In genomic region chr11:13311570-13311969, GRCh38 we compare ENCODE assay signal across 19 cellular contexts. TPM values are rescaled to one million over a fixed set of nuclear protein-coding genes. Genes with fewer than 3 reads are reported as not detected.
A peak's percentile ranks its signal among the peaks of the same experiment; 100 is the strongest.
DNase-seq lines count a peak whose midpoint lies in the region; ATAC-seq and TF ChIP-seq lines count a peak whose summit lies in the region.
"Had no signal": no experiment of that assay in that cellular context is flagged by ENCODE, and none has a peak within 500 bp of the region (broad histone marks: within the 10 kb centered on the region; RNA-seq: fewer than 3 reads in every experiment).

No MANE protein-coding gene starts in this region.

- no peaks in the 10 kb centered on the region for H3K27me3 Mint-ChIP-seq in activated T-helper 17 cell treated with anti-CD3 and anti-CD28 coated beads, Interleukin-2, amount 50 U/mL, for 72 hours
- H3K27me3 Mint-ChIP-seq: CD4-positive, alpha-beta memory T cell had no signal

- H3K27ac Mint-ChIP-seq in activated T-helper 17 cell treated with anti-CD3 and anti-CD28 coated beads, Interleukin-2, amount 50 U/mL, for 72 hours = peak overlapping the region; percentile 48

- peak; percentile 5 for DNase-seq in OCI-M1 (lab: John Stamatoyannopoulos, UW)
- no peak for DNase-seq in smooth muscle cell (lab: John Stamatoyannopoulos, UW; ENCODE audit: unreplicated experiment)
- DNase-seq in NCI-H446 treated with DMSO at 0.1 percent for 48 hours (lab: John Stamatoyannopoulos, UW) = no peak
- DNase-seq in HAP-1 (ENCODE audit: low spot score in 2 of 2) = no peak
- no peak for DNase-seq in ovary
- DNase-seq: C1 segment of cervical spinal cord; CD4-positive, alpha-beta memory T cell; DND-41; KBM-7; MG63; NCI-H2029; NCI-H510A; NCI-H69; SIG-M5; SK-N-SH; SW 1271 had no signal

- H3K4me3 ChIP-seq in smooth muscle cell = no peak overlapping the region
- H3K4me3 ChIP-seq in HAP-1 = no peak overlapping the region
- no peak overlapping the region for H3K4me3 ChIP-seq in ovary
- H3K4me3 ChIP-seq: MG63 had no signal

- H3K27me3 ChIP-seq in smooth muscle cell (ENCODE audit: low read depth) (no peaks in the 10 kb centered on the region), HAP-1 (ENCODE audit: low read depth) (no peaks in the 10 kb centered on the region), ovary (no peaks in the 10 kb centered on the region)
- H3K27me3 ChIP-seq: MG63 had no signal

- in situ Hi-C loops in HAP-1 (cut with MboI; ENCODE audit: low sequenced_read_pairs) = no loop called here

- intact Hi-C loops in ovary (cut with DNase I) = no loop called here

- no peak overlapping the region for H3K9ac ChIP-seq in smooth muscle cell (ENCODE audit: low read depth)
- H3K9ac ChIP-seq: SK-N-SH had no signal

- no peaks in the 10 kb centered on the region for H3K36me3 ChIP-seq in smooth muscle cell (ENCODE audit: low read depth)
- no peaks in the 10 kb centered on the region for H3K36me3 ChIP-seq in HAP-1 (replicated peaks)
- H3K36me3 ChIP-seq in ovary = no peaks in the 10 kb centered on the region
- H3K36me3 ChIP-seq: MG63 had no signal

- H3K4me1 ChIP-seq in smooth muscle cell (ENCODE audit: low read depth) (peaks cover 12% of the 10 kb centered on the region), HAP-1 (no peaks in the 10 kb centered on the region), ovary (ENCODE audit: insufficient read depth) (peaks cover 24% of the 10 kb centered on the region)

- no peak for TF ChIP-seq CTCF in smooth muscle cell (IDR thresholded peaks at IDR 0.05; ENCODE audit: borderline replicate concordance, insufficient read depth, poor library complexity, severe bottlenecking)
- TF ChIP-seq CTCF in ovary (IDR thresholded peaks at IDR 0.05) = no peak

- 97% methylated on average over 3 of the region's 3 CpGs for WGBS in smooth muscle cell (ENCODE audit: low lambda C conversion rate)
- 84 to 93% (median 90%) methylated on average over 3 of the region's 3 CpGs for WGBS in ovary, 3 donors

- peak overlapping the region; percentile 38 for H3K27ac ChIP-seq in smooth muscle cell (ENCODE audit: low read depth)
- no peak overlapping the region for H3K27ac ChIP-seq in ovary

- no peak for ATAC-seq in activated T-helper 17 cell treated with anti-CD3 and anti-CD28 coated beads, Interleukin-2, amount 50 U/mL, for 72 hours (replicated peaks)
- peak; percentile 82 for ATAC-seq in esophagus mucosa
- ATAC-seq: Panc1 had no signal

- H4K20me1 ChIP-seq in smooth muscle cell (ENCODE audit: low read depth) = peaks cover 37% of the 10 kb centered on the region

- H3K4me3 Mint-ChIP-seq in activated T-helper 17 cell treated with anti-CD3 and anti-CD28 coated beads, Interleukin-2, amount 50 U/mL, for 72 hours = no peak overlapping the region

- H3F3A ChIP-seq in smooth muscle cell (ENCODE audit: low read depth) = peaks cover 3% of the 10 kb centered on the region

- TF ChIP-seq EP300 in ovary (IDR thresholded peaks at IDR 0.05) = no peak

- H3K4me1 Mint-ChIP-seq in activated T-helper 17 cell treated with anti-CD3 and anti-CD28 coated beads, Interleukin-2, amount 50 U/mL, for 72 hours = peaks cover 60% of the 10 kb centered on the region

- H3K79me2 ChIP-seq in smooth muscle cell (ENCODE audit: low read depth) = peaks cover 25% of the 10 kb centered on the region

- no peaks in the 10 kb centered on the region for H3K9me3 Mint-ChIP-seq in activated T-helper 17 cell treated with anti-CD3 and anti-CD28 coated beads, Interleukin-2, amount 50 U/mL, for 72 hours
- H3K9me3 Mint-ChIP-seq: CD4-positive, alpha-beta memory T cell had no signal

- H3K36me3 Mint-ChIP-seq in activated T-helper 17 cell treated with anti-CD3 and anti-CD28 coated beads, Interleukin-2, amount 50 U/mL, for 72 hours (ENCODE audit: low read depth) = no peaks in the 10 kb centered on the region

- no peak overlapping the region for H2AFZ ChIP-seq in smooth muscle cell (ENCODE audit: low read depth)

- H3K4me2 ChIP-seq in smooth muscle cell = no peak overlapping the region
- H3K4me2 ChIP-seq: SK-N-SH had no signal

- no peak for TF ChIP-seq POLR2A in ovary (IDR thresholded peaks at IDR 0.05)

- H3K9me3 ChIP-seq in smooth muscle cell (replicated peaks; ENCODE audit: low read depth) (no peaks in the 10 kb centered on the region), HAP-1 (no peaks in the 10 kb centered on the region), ovary (no peaks in the 10 kb centered on the region)
- H3K9me3 ChIP-seq: MG63, SK-N-SH had no signal

RNA-seq across cellular contexts. Expression of gene BMAL1, which starts 34.0 kb away (rescaled TPM):
- total RNA-seq in activated T-helper 17 cell treated with anti-CD3 and anti-CD28 coated beads, Interleukin-2, amount 50 U/mL, for 72 hours = 10 to 100 TPM; 41.6 to 44.7 TPM
- total RNA-seq in esophagus mucosa = 10.6 TPM
- 24.5 and 27.2 TPM in 2 replicates for total RNA-seq in smooth muscle cell
- 9.9 and 21.2 TPM in 2 replicates for polyA plus RNA-seq in smooth muscle cell
- total RNA-seq in ovary = 10 to 100 TPM; 19.9 to 53.4 (median 31.8) TPM
- 10 to 100 TPM; 17.7 to 19.2 TPM for polyA plus RNA-seq in ovary
